ENCODE assay signal across 11 cellular contexts in the genomic region with DNA sequence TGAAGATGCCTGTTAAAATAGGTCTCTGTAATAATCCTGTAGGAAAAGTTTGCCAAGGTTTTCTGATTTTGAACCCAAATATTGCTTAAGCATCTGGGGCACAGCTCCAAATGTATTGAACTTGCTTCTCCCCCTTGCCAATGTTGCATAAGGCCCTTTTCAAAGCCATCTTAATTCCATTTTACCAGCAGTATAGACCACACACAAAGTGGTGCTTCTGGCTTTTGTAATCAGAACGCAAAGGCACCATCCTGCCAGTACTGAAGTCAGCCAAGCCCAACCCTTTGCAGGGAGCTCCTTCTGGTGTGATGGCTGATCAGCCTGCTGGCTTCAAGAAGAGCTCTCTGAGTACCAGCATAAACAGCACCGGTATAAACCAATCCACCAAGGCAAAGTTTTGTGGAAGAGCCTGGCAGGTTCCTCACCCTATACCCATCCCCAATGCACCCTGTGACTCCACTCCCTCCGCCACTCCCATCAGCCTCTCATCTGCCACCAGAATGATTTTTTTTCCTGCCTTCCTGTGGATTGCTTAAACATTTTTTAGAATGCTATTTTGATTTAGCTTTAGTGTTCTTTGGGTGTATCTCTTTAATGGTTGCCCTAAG. TPM values are rescaled to one million over a fixed set of nuclear protein-coding genes. Genes with fewer than 3 reads are reported as not detected.
DNase-seq lines count a peak whose midpoint lies in the region; ATAC-seq and TF ChIP-seq lines count a peak whose summit lies in the region.
"Had no signal": no experiment of that assay in that cellular context is flagged by ENCODE, and none has a peak within 500 bp of the region (broad histone marks: within the 10 kb centered on the region; RNA-seq: fewer than 3 reads in every experiment).

No MANE protein-coding gene starts in this region.

- intact Hi-C loops in Right ventricle myocardium superior (cut with DNase I) (no loop called here), stomach (cut with DNase I; ENCODE audit: low total_unique reads) (no loop called here)

- ATAC-seq in Right ventricle myocardium superior (ENCODE audit: poor library complexity) (peak; percentile 72), left lobe of liver (peak; percentile 52), GM18511 (IDR thresholded peaks at IDR 0.05; ENCODE audit: unreplicated experiment) (no peak)
- ATAC-seq: effector memory CD8-positive, alpha-beta T cell had no signal

- no peaks in the 10 kb centered on the region for H3K36me3 Mint-ChIP-seq in endodermal cell (ENCODE audit: low read depth)

- no peak overlapping the region for H3K9ac ChIP-seq in endodermal cell (ENCODE audit: extremely low read depth, low read length, poor library complexity, severe bottlenecking)

- TF ChIP-seq EP300 in stomach (IDR thresholded peaks at IDR 0.05): no peak

- no peaks in the 10 kb centered on the region for H3K27me3 Mint-ChIP-seq in endodermal cell (ENCODE audit: insufficient read depth)
- H3K27me3 Mint-ChIP-seq: effector memory CD8-positive, alpha-beta T cell had no signal

- H3K27ac ChIP-seq in right atrium auricular region (no peak overlapping the region), endodermal cell (ENCODE audit: low read depth, low read length) (no peak overlapping the region), stomach (peak overlapping the region in 2 of 5 donors; percentile 9 to 51)
- H3K27ac ChIP-seq: thoracic aorta had no signal

- TF ChIP-seq POLR2A in stomach (IDR thresholded peaks at IDR 0.05): no peak

- H3K27me3 ChIP-seq in right atrium auricular region (no peaks in the 10 kb centered on the region), endodermal cell (ENCODE audit: control insufficient read depth, insufficient read depth, low read length, poor library complexity, severe bottlenecking) (no peaks in the 10 kb centered on the region), stomach (peaks cover 0 to 16% (median 0%) of the 10 kb centered on the region in 3 donors)

- TF ChIP-seq CTCF in right atrium auricular region (IDR thresholded peaks at IDR 0.05): no peak
- no peak for TF ChIP-seq CTCF in endodermal cell (conservative IDR thresholded peaks at IDR 0.05)
- no peak for TF ChIP-seq CTCF in stomach (IDR thresholded peaks at IDR 0.05)

- H3K4me1 ChIP-seq in right atrium auricular region (no peaks in the 10 kb centered on the region), endodermal cell (ENCODE audit: control insufficient read depth, insufficient read depth, low read length) (no peaks in the 10 kb centered on the region), stomach (no peaks in the 10 kb centered on the region)

- H3K4me3 Mint-ChIP-seq in endodermal cell: no peak overlapping the region
- H3K4me3 Mint-ChIP-seq: effector memory CD8-positive, alpha-beta T cell had no signal

- H3K4me3 ChIP-seq in right atrium auricular region (no peak overlapping the region), endodermal cell (ENCODE audit: low read length) (no peak overlapping the region), stomach (no peak overlapping the region)

- H3K9me3 Mint-ChIP-seq in endodermal cell: peaks cover 31% of the 10 kb centered on the region
- H3K9me3 Mint-ChIP-seq: effector memory CD8-positive, alpha-beta T cell had no signal

- 0 to 49% methylated on average over 1 to 3 of the region's 3 CpGs for WGBS in endodermal cell (ENCODE audit: insufficient coverage in 1 of 2, insufficient read length in 1 of 2), 2 experiments
- WGBS in stomach, 5 donors: 40 to 61% (median 49%) methylated on average over 2 to 3 of the region's 3 CpGs

- H3K9me3 ChIP-seq in right atrium auricular region (no peaks in the 10 kb centered on the region), endodermal cell (ENCODE audit: control insufficient read depth, low read length) (no peaks in the 10 kb centered on the region), stomach (no peaks in the 10 kb centered on the region)
- H3K9me3 ChIP-seq: thoracic aorta had no signal

- H3K36me3 ChIP-seq in right atrium auricular region: no peaks in the 10 kb centered on the region
- no peaks in the 10 kb centered on the region for H3K36me3 ChIP-seq in endodermal cell (ENCODE audit: control insufficient read depth, insufficient read depth, low read length)
- no peaks in the 10 kb centered on the region for H3K36me3 ChIP-seq in stomach
- H3K36me3 ChIP-seq: thoracic aorta had no signal

- H3K27ac Mint-ChIP-seq in endodermal cell: no peak overlapping the region
- H3K27ac Mint-ChIP-seq: effector memory CD8-positive, alpha-beta T cell had no signal

- no peak for DNase-seq in Right ventricle myocardium superior
- no peak for DNase-seq in right atrium auricular region (ENCODE audit: low spot score)
- DNase-seq in endodermal cell: peak; percentile 69
- peak; percentile 56 for DNase-seq in left lobe of liver (ENCODE audit: low spot score)
- no peak for DNase-seq in NCI-H774 (lab: John Stamatoyannopoulos, UW)
- DNase-seq in stomach: no peak
- no peak for DNase-seq in RKO (ENCODE audit: low spot score)
- DNase-seq: effector memory CD8-positive, alpha-beta T cell; NCI-H510A had no signal

- H3K4me1 Mint-ChIP-seq in endodermal cell: peaks cover 8% of the 10 kb centered on the region

RNA-seq across cellular contexts. Expression of a gene that starts 39.2 kb away (rescaled TPM):
- total RNA-seq in Right ventricle myocardium superior (47.3 TPM), right atrium auricular region (10 to 100 TPM; 57.2 to 65.1 TPM), endodermal cell (100 to 1,000 TPM in 1 of 2 donors, 10 to 100 TPM in 1; 88.1 to 128 TPM), left lobe of liver (44.5 TPM), stomach (100 to 1,000 TPM in 3 of 5 donors, 10 to 100 TPM in 2; 49.6 to 252 (median 182) TPM)
- polyA plus RNA-seq in endodermal cell (2013, experiment 1 of 2): 50.6 TPM
- 48.0 TPM for polyA plus RNA-seq in endodermal cell (2013, experiment 2 of 2)
- polyA plus RNA-seq in stomach: 10 to 100 TPM in 1 of 3 donors, 1 to 10 TPM in 2; 6.5 to 10.0 (median 8.1) TPM

Comparison
In these comparisons a context has a peak if more than half of its experiments do, and no peak if none do; other contexts are left out.
1. DNase-seq: peak in endodermal cell (single experiment) and left lobe of liver (single experiment); none in Right ventricle myocardium superior (single experiment), right atrium auricular region (single experiment), NCI-H774 (single experiment), stomach (single experiment) and RKO (single experiment).